1 cellular context compared by ENCODE assay signal in genomic region chr10:122279725-122280141, GRCh38.
TF ChIP-seq lines count a peak whose summit lies in the region.

No MANE protein-coding gene starts in this region.

TF ChIP-seq in HepG2, 621 proteins besides CTCF, POLR2A, EP300 and RAD21 (continued from another document and continues in another):
- TF ChIP-seq, protein P1, sequence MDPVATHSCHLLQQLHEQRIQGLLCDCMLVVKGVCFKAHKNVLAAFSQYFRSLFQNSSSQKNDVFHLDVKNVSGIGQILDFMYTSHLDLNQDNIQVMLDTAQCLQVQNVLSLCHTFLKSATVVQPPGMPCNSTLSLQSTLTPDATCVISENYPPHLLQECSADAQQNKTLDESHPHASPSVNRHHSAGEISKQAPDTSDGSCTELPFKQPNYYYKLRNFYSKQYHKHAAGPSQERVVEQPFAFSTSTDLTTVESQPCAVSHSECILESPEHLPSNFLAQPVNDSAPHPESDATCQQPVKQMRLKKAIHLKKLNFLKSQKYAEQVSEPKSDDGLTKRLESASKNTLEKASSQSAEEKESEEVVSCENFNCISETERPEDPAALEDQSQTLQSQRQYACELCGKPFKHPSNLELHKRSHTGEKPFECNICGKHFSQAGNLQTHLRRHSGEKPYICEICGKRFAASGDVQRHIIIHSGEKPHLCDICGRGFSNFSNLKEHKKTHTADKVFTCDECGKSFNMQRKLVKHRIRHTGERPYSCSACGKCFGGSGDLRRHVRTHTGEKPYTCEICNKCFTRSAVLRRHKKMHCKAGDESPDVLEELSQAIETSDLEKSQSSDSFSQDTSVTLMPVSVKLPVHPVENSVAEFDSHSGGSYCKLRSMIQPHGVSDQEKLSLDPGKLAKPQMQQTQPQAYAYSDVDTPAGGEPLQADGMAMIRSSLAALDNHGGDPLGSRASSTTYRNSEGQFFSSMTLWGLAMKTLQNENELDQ (CRISPR knock-in tag; IDR thresholded peaks at IDR 0.05; ENCODE audit: borderline replicate concordance), result no peak
- TF ChIP-seq, protein P2, sequence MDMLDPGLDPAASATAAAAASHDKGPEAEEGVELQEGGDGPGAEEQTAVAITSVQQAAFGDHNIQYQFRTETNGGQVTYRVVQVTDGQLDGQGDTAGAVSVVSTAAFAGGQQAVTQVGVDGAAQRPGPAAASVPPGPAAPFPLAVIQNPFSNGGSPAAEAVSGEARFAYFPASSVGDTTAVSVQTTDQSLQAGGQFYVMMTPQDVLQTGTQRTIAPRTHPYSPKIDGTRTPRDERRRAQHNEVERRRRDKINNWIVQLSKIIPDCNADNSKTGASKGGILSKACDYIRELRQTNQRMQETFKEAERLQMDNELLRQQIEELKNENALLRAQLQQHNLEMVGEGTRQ (IDR thresholded peaks at IDR 0.05; ENCODE audit: low read depth, low read length), result no peak
- TF ChIP-seq, protein P2 (CRISPR knock-in tag; IDR thresholded peaks at IDR 0.05; ENCODE audit: borderline replicate concordance), result no peak
- TF ChIP-seq ATF7 (IDR thresholded peaks at IDR 0.05) (no peak), ATF7 (CRISPR knock-in tag; IDR thresholded peaks at IDR 0.05) (no peak), ISL2 (CRISPR knock-in tag; IDR thresholded peaks at IDR 0.05) (no peak), CREB3 (CRISPR knock-in tag; IDR thresholded peaks at IDR 0.05) (no peak), SMARCE1 (IDR thresholded peaks at IDR 0.05; ENCODE audit: borderline replicate concordance) (no peak), MAZ (IDR thresholded peaks at IDR 0.05; ENCODE audit: borderline replicate concordance, low read depth, low read length) (no peak), MAZ (CRISPR knock-in tag; IDR thresholded peaks at IDR 0.05; ENCODE audit: low read depth) (0 out of 2 replicates have a peak, but pooled peaks have one; percentile 51), ZNF614 (CRISPR knock-in tag; IDR thresholded peaks at IDR 0.05; ENCODE audit: borderline replicate concordance) (no peak), ZNF44 (CRISPR knock-in tag; IDR thresholded peaks at IDR 0.05) (no peak), DR1 (CRISPR knock-in tag; IDR thresholded peaks at IDR 0.05) (no peak), MLX (CRISPR knock-in tag; IDR thresholded peaks at IDR 0.05) (no peak), MXI1 (IDR thresholded peaks at IDR 0.05; ENCODE audit: borderline replicate concordance, low read depth, low read length) (no peak), MBNL3 (CRISPR knock-in tag; conservative IDR thresholded peaks at IDR 0.05) (no peak), HNRNPK (IDR thresholded peaks at IDR 0.05; ENCODE audit: low read depth, low read length, poor library complexity, severe bottlenecking) (no peak), ZNF101 (CRISPR knock-in tag; IDR thresholded peaks at IDR 0.05; ENCODE audit: borderline replicate concordance, low read depth) (no peak), STAG1 (CRISPR knock-in tag; IDR thresholded peaks at IDR 0.05) (peak; percentile 99), ZNF354B (CRISPR knock-in tag; IDR thresholded peaks at IDR 0.05) (no peak), ZBTB7B (CRISPR knock-in tag; IDR thresholded peaks at IDR 0.05) (no peak), KDM2A (CRISPR knock-in tag; IDR thresholded peaks at IDR 0.05; ENCODE audit: borderline replicate concordance, low read depth) (peak; percentile 41; the same call in 1 of the 2 replicates), SYNCRIP (IDR thresholded peaks at IDR 0.05; ENCODE audit: insufficient read depth, low read depth, low read length) (no peak), TBX3 (IDR thresholded peaks at IDR 0.05; ENCODE audit: borderline replicate concordance) (no peak), BHLHE40 (IDR thresholded peaks at IDR 0.05; ENCODE audit: low read length) (peak; percentile 51; the same call in 1 of the 2 replicates), RXRA (CRISPR knock-in tag; IDR thresholded peaks at IDR 0.05) (no peak), ZNF781 (CRISPR knock-in tag; IDR thresholded peaks at IDR 0.05; ENCODE audit: borderline replicate concordance, not compliant biosample characterization) (no peak), ZNF773 (CRISPR knock-in tag; IDR thresholded peaks at IDR 0.05; ENCODE audit: borderline replicate concordance) (no peak), CEBPB (IDR thresholded peaks at IDR 0.05; ENCODE audit: borderline replicate concordance, low read depth, low read length) (no peak), CREM (IDR thresholded peaks at IDR 0.05) (no peak), CREM (CRISPR knock-in tag; IDR thresholded peaks at IDR 0.05) (no peak), NCOA5 (CRISPR knock-in tag; IDR thresholded peaks at IDR 0.05) (no peak), SMC3 (IDR thresholded peaks at IDR 0.05; ENCODE audit: low read length) (peak; percentile 97), ZNF546 (CRISPR knock-in tag; conservative IDR thresholded peaks at IDR 0.05) (no peak), FOSL2 (CRISPR knock-in tag; IDR thresholded peaks at IDR 0.05) (peak; percentile 40), KAT8 (CRISPR knock-in tag; IDR thresholded peaks at IDR 0.05) (peak; percentile 26; the same call in 1 of the 2 replicates), ZBTB8A (CRISPR knock-in tag; IDR thresholded peaks at IDR 0.05; ENCODE audit: borderline replicate concordance, low read depth) (no peak), MZF1 (CRISPR knock-in tag; IDR thresholded peaks at IDR 0.05; ENCODE audit: borderline replicate concordance) (no peak), ZNF772 (CRISPR knock-in tag; IDR thresholded peaks at IDR 0.05) (no peak), DBP (CRISPR knock-in tag; IDR thresholded peaks at IDR 0.05; ENCODE audit: not compliant biosample characterization) (no peak), MIER2 (CRISPR knock-in tag; IDR thresholded peaks at IDR 0.05) (no peak), REPIN1 (CRISPR knock-in tag; IDR thresholded peaks at IDR 0.05; ENCODE audit: borderline replicate concordance, low read depth) (no peak), ZBTB42 (CRISPR knock-in tag; IDR thresholded peaks at IDR 0.05) (no peak), EED (CRISPR knock-in tag; IDR thresholded peaks at IDR 0.05) (no peak), TGIF2 (CRISPR knock-in tag; IDR thresholded peaks at IDR 0.05) (no peak), FOXO1 (CRISPR knock-in tag; IDR thresholded peaks at IDR 0.05) (no peak), ZBTB39 (CRISPR knock-in tag; IDR thresholded peaks at IDR 0.05) (no peak), MXD4 (CRISPR knock-in tag; IDR thresholded peaks at IDR 0.05) (no peak)
- TF ChIP-seq, protein P3, sequence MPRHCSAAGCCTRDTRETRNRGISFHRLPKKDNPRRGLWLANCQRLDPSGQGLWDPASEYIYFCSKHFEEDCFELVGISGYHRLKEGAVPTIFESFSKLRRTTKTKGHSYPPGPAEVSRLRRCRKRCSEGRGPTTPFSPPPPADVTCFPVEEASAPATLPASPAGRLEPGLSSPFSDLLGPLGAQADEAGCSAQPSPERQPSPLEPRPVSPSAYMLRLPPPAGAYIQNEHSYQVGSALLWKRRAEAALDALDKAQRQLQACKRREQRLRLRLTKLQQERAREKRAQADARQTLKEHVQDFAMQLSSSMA (CRISPR knock-in tag; IDR thresholded peaks at IDR 0.05), result no peak
- TF ChIP-seq, protein P4, sequence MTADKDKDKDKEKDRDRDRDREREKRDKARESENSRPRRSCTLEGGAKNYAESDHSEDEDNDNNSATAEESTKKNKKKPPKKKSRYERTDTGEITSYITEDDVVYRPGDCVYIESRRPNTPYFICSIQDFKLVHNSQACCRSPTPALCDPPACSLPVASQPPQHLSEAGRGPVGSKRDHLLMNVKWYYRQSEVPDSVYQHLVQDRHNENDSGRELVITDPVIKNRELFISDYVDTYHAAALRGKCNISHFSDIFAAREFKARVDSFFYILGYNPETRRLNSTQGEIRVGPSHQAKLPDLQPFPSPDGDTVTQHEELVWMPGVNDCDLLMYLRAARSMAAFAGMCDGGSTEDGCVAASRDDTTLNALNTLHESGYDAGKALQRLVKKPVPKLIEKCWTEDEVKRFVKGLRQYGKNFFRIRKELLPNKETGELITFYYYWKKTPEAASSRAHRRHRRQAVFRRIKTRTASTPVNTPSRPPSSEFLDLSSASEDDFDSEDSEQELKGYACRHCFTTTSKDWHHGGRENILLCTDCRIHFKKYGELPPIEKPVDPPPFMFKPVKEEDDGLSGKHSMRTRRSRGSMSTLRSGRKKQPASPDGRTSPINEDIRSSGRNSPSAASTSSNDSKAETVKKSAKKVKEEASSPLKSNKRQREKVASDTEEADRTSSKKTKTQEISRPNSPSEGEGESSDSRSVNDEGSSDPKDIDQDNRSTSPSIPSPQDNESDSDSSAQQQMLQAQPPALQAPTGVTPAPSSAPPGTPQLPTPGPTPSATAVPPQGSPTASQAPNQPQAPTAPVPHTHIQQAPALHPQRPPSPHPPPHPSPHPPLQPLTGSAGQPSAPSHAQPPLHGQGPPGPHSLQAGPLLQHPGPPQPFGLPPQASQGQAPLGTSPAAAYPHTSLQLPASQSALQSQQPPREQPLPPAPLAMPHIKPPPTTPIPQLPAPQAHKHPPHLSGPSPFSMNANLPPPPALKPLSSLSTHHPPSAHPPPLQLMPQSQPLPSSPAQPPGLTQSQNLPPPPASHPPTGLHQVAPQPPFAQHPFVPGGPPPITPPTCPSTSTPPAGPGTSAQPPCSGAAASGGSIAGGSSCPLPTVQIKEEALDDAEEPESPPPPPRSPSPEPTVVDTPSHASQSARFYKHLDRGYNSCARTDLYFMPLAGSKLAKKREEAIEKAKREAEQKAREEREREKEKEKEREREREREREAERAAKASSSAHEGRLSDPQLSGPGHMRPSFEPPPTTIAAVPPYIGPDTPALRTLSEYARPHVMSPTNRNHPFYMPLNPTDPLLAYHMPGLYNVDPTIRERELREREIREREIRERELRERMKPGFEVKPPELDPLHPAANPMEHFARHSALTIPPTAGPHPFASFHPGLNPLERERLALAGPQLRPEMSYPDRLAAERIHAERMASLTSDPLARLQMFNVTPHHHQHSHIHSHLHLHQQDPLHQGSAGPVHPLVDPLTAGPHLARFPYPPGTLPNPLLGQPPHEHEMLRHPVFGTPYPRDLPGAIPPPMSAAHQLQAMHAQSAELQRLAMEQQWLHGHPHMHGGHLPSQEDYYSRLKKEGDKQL (CRISPR knock-in tag; IDR thresholded peaks at IDR 0.05; ENCODE audit: low read depth), result no peak
- TF ChIP-seq, protein P5, sequence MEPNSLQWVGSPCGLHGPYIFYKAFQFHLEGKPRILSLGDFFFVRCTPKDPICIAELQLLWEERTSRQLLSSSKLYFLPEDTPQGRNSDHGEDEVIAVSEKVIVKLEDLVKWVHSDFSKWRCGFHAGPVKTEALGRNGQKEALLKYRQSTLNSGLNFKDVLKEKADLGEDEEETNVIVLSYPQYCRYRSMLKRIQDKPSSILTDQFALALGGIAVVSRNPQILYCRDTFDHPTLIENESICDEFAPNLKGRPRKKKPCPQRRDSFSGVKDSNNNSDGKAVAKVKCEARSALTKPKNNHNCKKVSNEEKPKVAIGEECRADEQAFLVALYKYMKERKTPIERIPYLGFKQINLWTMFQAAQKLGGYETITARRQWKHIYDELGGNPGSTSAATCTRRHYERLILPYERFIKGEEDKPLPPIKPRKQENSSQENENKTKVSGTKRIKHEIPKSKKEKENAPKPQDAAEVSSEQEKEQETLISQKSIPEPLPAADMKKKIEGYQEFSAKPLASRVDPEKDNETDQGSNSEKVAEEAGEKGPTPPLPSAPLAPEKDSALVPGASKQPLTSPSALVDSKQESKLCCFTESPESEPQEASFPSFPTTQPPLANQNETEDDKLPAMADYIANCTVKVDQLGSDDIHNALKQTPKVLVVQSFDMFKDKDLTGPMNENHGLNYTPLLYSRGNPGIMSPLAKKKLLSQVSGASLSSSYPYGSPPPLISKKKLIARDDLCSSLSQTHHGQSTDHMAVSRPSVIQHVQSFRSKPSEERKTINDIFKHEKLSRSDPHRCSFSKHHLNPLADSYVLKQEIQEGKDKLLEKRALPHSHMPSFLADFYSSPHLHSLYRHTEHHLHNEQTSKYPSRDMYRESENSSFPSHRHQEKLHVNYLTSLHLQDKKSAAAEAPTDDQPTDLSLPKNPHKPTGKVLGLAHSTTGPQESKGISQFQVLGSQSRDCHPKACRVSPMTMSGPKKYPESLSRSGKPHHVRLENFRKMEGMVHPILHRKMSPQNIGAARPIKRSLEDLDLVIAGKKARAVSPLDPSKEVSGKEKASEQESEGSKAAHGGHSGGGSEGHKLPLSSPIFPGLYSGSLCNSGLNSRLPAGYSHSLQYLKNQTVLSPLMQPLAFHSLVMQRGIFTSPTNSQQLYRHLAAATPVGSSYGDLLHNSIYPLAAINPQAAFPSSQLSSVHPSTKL (CRISPR knock-in tag; IDR thresholded peaks at IDR 0.05), result 0 out of 2 replicates have a peak, but pooled peaks have one; percentile 27
